1 cellular context compared by ENCODE assay signal in the genomic region with DNA sequence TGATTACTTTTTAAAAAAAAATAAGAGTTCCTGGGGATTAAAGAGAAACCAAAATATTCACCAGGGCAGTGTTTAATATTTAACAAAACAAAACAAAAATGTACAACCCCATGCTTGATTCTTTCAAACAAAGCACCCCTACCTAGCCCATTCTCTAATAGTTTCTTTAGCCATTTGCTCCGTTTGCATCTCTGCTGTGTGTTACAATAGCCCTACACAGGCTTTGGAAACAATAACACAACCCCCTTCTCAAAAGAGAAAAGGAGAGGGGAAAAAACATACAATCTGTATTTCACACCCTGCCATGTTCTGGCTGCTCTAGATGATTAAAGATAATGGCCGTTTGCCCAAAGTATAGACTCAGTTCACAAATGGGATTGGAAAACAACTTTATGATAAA.
TF ChIP-seq lines count a peak whose summit lies in the region.

No MANE protein-coding gene starts in this region.

TF ChIP-seq in GM23338, 12 proteins besides CTCF, POLR2A, EP300 and RAD21 (continued from another document):
- TF ChIP-seq ZNF462 (CRISPR knock-in tag; IDR thresholded peaks at IDR 0.05) = no peak
- no peak for TF ChIP-seq EZH2 (IDR thresholded peaks at IDR 0.05; ENCODE audit: low read depth, unreplicated experiment)
- TF ChIP-seq CREB1 (CRISPR knock-in tag; IDR thresholded peaks at IDR 0.05; ENCODE audit: low read depth) = no peak
- no peak for TF ChIP-seq ZNF331 (CRISPR knock-in tag; IDR thresholded peaks at IDR 0.05; ENCODE audit: low read depth)
- TF ChIP-seq ETS1 (IDR thresholded peaks at IDR 0.05) = no peak
- TF ChIP-seq JUNB (IDR thresholded peaks at IDR 0.05; ENCODE audit: unreplicated experiment) = no peak
- TF ChIP-seq NANOG (IDR thresholded peaks at IDR 0.05; ENCODE audit: borderline replicate concordance) = no peak
- TF ChIP-seq EZH2phosphoT487 (IDR thresholded peaks at IDR 0.05; ENCODE audit: unreplicated experiment) = no peak
